In genomic region chr6:54525731-54526130, GRCh38 we compare ENCODE assay signal across 25 cellular contexts.
DNase-seq lines count a peak whose midpoint lies in the region; FAIRE-seq and TF ChIP-seq lines count a peak whose summit lies in the region.
"Had no signal": no experiment of that assay in that cellular context is flagged by ENCODE, and none has a peak within 500 bp of the region (broad histone marks: within the 10 kb centered on the region; RNA-seq: fewer than 3 reads in every experiment).

No MANE protein-coding gene starts in this region.

- no peak overlapping the region for H3K27ac ChIP-seq in endothelial cell of umbilical vein (ENCODE audit: insufficient read depth, low read depth, low read length)
- H3K27ac ChIP-seq in effector memory CD4-positive, alpha-beta T cell (ENCODE audit: insufficient read depth, low read length, poor library complexity, severe bottlenecking) = no peak overlapping the region
- H3K27ac ChIP-seq in OCI-LY7 (ENCODE audit: low read depth, low read length, poor library complexity, severe bottlenecking) = no peak overlapping the region
- H3K27ac ChIP-seq: gastroesophageal sphincter, HL-60, left lung, neural progenitor cell, SJSA1, tibial artery had no signal

- H3K4me3 ChIP-seq in MG63 (no peak overlapping the region), endothelial cell of umbilical vein (replicated peaks in 1 of 3; ENCODE audit: insufficient read depth in 1 of 3, low read depth in 1 of 3, low read length in 3 of 3) (no peak overlapping the region), OCI-LY7 (ENCODE audit: low read depth, low read length, poor library complexity, severe bottlenecking) (no peak overlapping the region)
- H3K4me3 ChIP-seq in effector memory CD4-positive, alpha-beta T cell (ENCODE audit: insufficient read depth, low read depth, low read length, poor library complexity, severe bottlenecking) = no peak overlapping the region
- H3K4me3 ChIP-seq: gastroesophageal sphincter, left lung, neural progenitor cell, SJSA1, tibial artery had no signal

- no peaks in the 10 kb centered on the region for H3K4me1 Mint-ChIP-seq in activated naive CD4-positive, alpha-beta T cell treated with anti-CD3 and anti-CD28 coated beads for 36 hours (ENCODE audit: low read depth)
- H3K4me1 Mint-ChIP-seq: CD8-positive, alpha-beta memory T cell; neural progenitor cell had no signal

- H4K20me1 ChIP-seq in endothelial cell of umbilical vein (replicated peaks; ENCODE audit: control insufficient read depth, extremely low read depth, insufficient read depth, low read length) = no peaks in the 10 kb centered on the region
- no peaks in the 10 kb centered on the region for H4K20me1 ChIP-seq in OCI-LY7 (ENCODE audit: insufficient read depth, low read length)

- peak; percentile 24 for FAIRE-seq in endothelial cell of umbilical vein (lab: Jason Lieb, UNC)

- H2AFZ ChIP-seq in endothelial cell of umbilical vein (ENCODE audit: low read depth, low read length) = no peak overlapping the region
- H2AFZ ChIP-seq in OCI-LY7 (ENCODE audit: low read length) = no peak overlapping the region
- H2AFZ ChIP-seq: neural progenitor cell had no signal

- no peaks in the 10 kb centered on the region for H3K79me2 ChIP-seq in endothelial cell of umbilical vein (ENCODE audit: control insufficient read depth, insufficient read depth, low read length)
- no peaks in the 10 kb centered on the region for H3K79me2 ChIP-seq in OCI-LY7 (ENCODE audit: insufficient read depth, low read depth, low read length)

- POLR2A ChIA-PET in endothelial cell of umbilical vein (lab: Charles Lee) = no interaction called here
- POLR2A ChIA-PET in OCI-LY7 (lab: Charles Lee) = no interaction called here

- BruUV-seq in endothelial cell of umbilical vein (replicated peaks; lab: Mats Ljungman, UMichigan) (no TSS peak), OCI-LY7 (replicated peaks; lab: Mats Ljungman, UMichigan) (no TSS peak)

- DNase-seq in EL (peak; percentile 70), MG63 (peak; percentile 0), endothelial cell of umbilical vein (ENCODE audit: low read depth, low spot score) (no peak), kidney tubule cell (ENCODE audit: low spot score) (peak; percentile 23), OCI-LY7 (ENCODE audit: low spot score) (no peak)
- no peak for DNase-seq in effector memory CD4-positive, alpha-beta T cell
- DNase-seq in activated naive CD4-positive, alpha-beta T cell treated with anti-CD3 and anti-CD28 coated beads for 36 hours = no peak
- DNase-seq in activated naive CD4-positive, alpha-beta T cell (lab: John Stamatoyannopoulos, UW) = no peak
- DNase-seq: CD8-positive, alpha-beta memory T cell; cerebellar nuclear complex; DMS79; effector CD8-positive, alpha-beta T cell; GOT3; KBM-7; left lung; NCI-H1092; NCI-H2107; NCI-H526 treated with DMSO at 0.1 percent for 48 hours; stimulated activated CD4-positive, alpha-beta T cell treated with anti-CD3 and anti-CD28 coated beads, Interleukin-12 subunit alpha, Interleukin-12 subunit beta, amount 100 ng/mL, for 4 hours; tibial artery had no signal

- no peaks in the 10 kb centered on the region for H3K36me3 ChIP-seq in MG63
- H3K36me3 ChIP-seq in endothelial cell of umbilical vein (ENCODE audit: control insufficient read depth in 2 of 2, extremely low read depth in 1 of 2, insufficient read depth in 2 of 2, low read length in 2 of 2) = no peaks in the 10 kb centered on the region
- H3K36me3 ChIP-seq in effector memory CD4-positive, alpha-beta T cell (ENCODE audit: control insufficient read depth, insufficient read depth, low read length) = no peaks in the 10 kb centered on the region
- no peaks in the 10 kb centered on the region for H3K36me3 ChIP-seq in OCI-LY7 (ENCODE audit: insufficient read depth, low read length)
- H3K36me3 ChIP-seq: gastroesophageal sphincter, left lung, neural progenitor cell, SJSA1, tibial artery had no signal

- peaks cover 8% of the 10 kb centered on the region for H3K9me3 Mint-ChIP-seq in activated naive CD4-positive, alpha-beta T cell treated with anti-CD3 and anti-CD28 coated beads for 36 hours

- CTCF ChIA-PET in endothelial cell of umbilical vein (lab: Charles Lee) = no interaction called here
- CTCF ChIA-PET in OCI-LY7 (lab: Charles Lee; ENCODE audit: unreplicated experiment) = no interaction called here
- CTCF ChIA-PET in activated naive CD4-positive, alpha-beta T cell treated with anti-CD3 and anti-CD28 coated beads for 36 hours (lab: Charles Lee) = no interaction called here

- H3K27ac Mint-ChIP-seq in activated naive CD4-positive, alpha-beta T cell treated with anti-CD3 and anti-CD28 coated beads for 36 hours = no peak overlapping the region
- H3K27ac Mint-ChIP-seq: activated T-helper 2 cell treated with anti-CD3 and anti-CD28 coated beads, Interferon-gamma antibody, Interleukin-2, Interleukin-4, amounts not matched to agents 10 μg/mL and 5 μg/mL and 100 μg/mL, durations not matched to agents 14 hours and 24 hours and 36 hours; CD8-positive, alpha-beta memory T cell; neural progenitor cell had no signal

- dilution Hi-C loops in endothelial cell of umbilical vein (cut with MboI; ENCODE audit: extremely low pct_ligation_motif_present, low sequenced_read_pairs) = no loop called here

- TF ChIP-seq CTCF in endothelial cell of umbilical vein (IDR thresholded peaks at IDR 0.05; ENCODE audit: extremely low read depth in 1 of 2, insufficient read depth in 1 of 2, low read depth in 1 of 2, low read length in 2 of 2) (no peak), OCI-LY7 (conservative IDR thresholded peaks at IDR 0.05; ENCODE audit: low read length) (no peak)

- H3K9ac ChIP-seq in endothelial cell of umbilical vein (replicated peaks; ENCODE audit: extremely low read depth, insufficient read depth, low read length) = no peak overlapping the region
- H3K9ac ChIP-seq: neural progenitor cell had no signal

- no peaks in the 10 kb centered on the region for H3K9me1 ChIP-seq in endothelial cell of umbilical vein (replicated peaks; ENCODE audit: control insufficient read depth, extremely low read depth, insufficient read depth, low read length)

- H3K9me2 ChIP-seq in OCI-LY7 (ENCODE audit: insufficient read depth, low read length) = no peaks in the 10 kb centered on the region

- H3K36me3 Mint-ChIP-seq in activated naive CD4-positive, alpha-beta T cell treated with anti-CD3 and anti-CD28 coated beads for 36 hours (ENCODE audit: low read depth) = no peaks in the 10 kb centered on the region
- H3K36me3 Mint-ChIP-seq: CD8-positive, alpha-beta memory T cell had no signal

- no peak for TF ChIP-seq POLR2A in endothelial cell of umbilical vein (IDR thresholded peaks at IDR 0.05; ENCODE audit: low read depth, low read length)

- no peaks in the 10 kb centered on the region for H3K27me3 ChIP-seq in MG63
- no peaks in the 10 kb centered on the region for H3K27me3 ChIP-seq in endothelial cell of umbilical vein (ENCODE audit: control insufficient read depth in 2 of 2, insufficient read depth in 2 of 2, low read length in 2 of 2)
- H3K27me3 ChIP-seq in effector memory CD4-positive, alpha-beta T cell (replicated peaks; ENCODE audit: control insufficient read depth, insufficient read depth, low read length, poor library complexity, severe bottlenecking) = no peaks in the 10 kb centered on the region
- H3K27me3 ChIP-seq: gastroesophageal sphincter, left lung, neural progenitor cell, SJSA1, tibial artery had no signal

- intact Hi-C loops in endothelial cell of umbilical vein (cut with micrococcal nuclease) = no loop called here
- intact Hi-C loops in OCI-LY7 (cut with micrococcal nuclease; ENCODE audit: unreplicated experiment) = no loop called here
- intact Hi-C loops in activated naive CD4-positive, alpha-beta T cell treated with anti-CD3 and anti-CD28 coated beads for 36 hours (cut with micrococcal nuclease) = no loop called here

- H3K4me3 Mint-ChIP-seq in activated naive CD4-positive, alpha-beta T cell treated with anti-CD3 and anti-CD28 coated beads for 36 hours = no peak overlapping the region
- H3K4me3 Mint-ChIP-seq: CD8-positive, alpha-beta memory T cell; neural progenitor cell had no signal

- no peaks in the 10 kb centered on the region for H3K27me3 Mint-ChIP-seq in activated naive CD4-positive, alpha-beta T cell treated with anti-CD3 and anti-CD28 coated beads for 36 hours (ENCODE audit: low read depth)
- H3K27me3 Mint-ChIP-seq: CD8-positive, alpha-beta memory T cell had no signal

- 0 out of 2 replicates have a peak, but pooled peaks cover 3% of the 10 kb centered on the region for H3K9me3 ChIP-seq in MG63
- no peaks in the 10 kb centered on the region for H3K9me3 ChIP-seq in endothelial cell of umbilical vein (replicated peaks; ENCODE audit: control insufficient read depth, insufficient read depth, low read length)
- H3K9me3 ChIP-seq in effector memory CD4-positive, alpha-beta T cell (ENCODE audit: control insufficient read depth, low read length) = no peaks in the 10 kb centered on the region
- no peaks in the 10 kb centered on the region for H3K9me3 ChIP-seq in OCI-LY7 (ENCODE audit: low read length)
- H3K9me3 ChIP-seq: SJSA1 had no signal

- H3K4me2 ChIP-seq in endothelial cell of umbilical vein (ENCODE audit: insufficient read depth, low read length) = no peak overlapping the region
- H3K4me2 ChIP-seq in OCI-LY7 (ENCODE audit: low read length) = no peak overlapping the region
- H3K4me2 ChIP-seq: neural progenitor cell had no signal

- H3K4me1 ChIP-seq in endothelial cell of umbilical vein (ENCODE audit: control insufficient read depth, extremely low read depth, insufficient read depth, low read length) = no peaks in the 10 kb centered on the region
- no peaks in the 10 kb centered on the region for H3K4me1 ChIP-seq in effector memory CD4-positive, alpha-beta T cell (ENCODE audit: control insufficient read depth, insufficient read depth, low read length, poor library complexity, severe bottlenecking)
- H3K4me1 ChIP-seq in OCI-LY7 (ENCODE audit: insufficient read depth, low read length, poor library complexity, severe bottlenecking) = no peaks in the 10 kb centered on the region
- H3K4me1 ChIP-seq: gastroesophageal sphincter, left lung, neural progenitor cell, SJSA1, tibial artery had no signal

TF ChIP-seq in endothelial cell of umbilical vein, 7 proteins besides CTCF, POLR2A, EP300 and RAD21:
- TF ChIP-seq EZH2 (IDR thresholded peaks at IDR 0.05; ENCODE audit: borderline replicate concordance, low read depth, low read length, severe bottlenecking) (no peak), GATA2 (IDR thresholded peaks at IDR 0.05; ENCODE audit: insufficient read depth, insufficient read length, low read depth, low read length) (no peak), MAX (IDR thresholded peaks at IDR 0.05; ENCODE audit: insufficient read depth, insufficient read length) (no peak), FOS (IDR thresholded peaks at IDR 0.05; ENCODE audit: borderline replicate concordance, insufficient read depth, low read length) (no peak)

Comparison
In these comparisons a context has a peak if more than half of its experiments do, and no peak if none do; other contexts are left out.
1. DNase-seq: peak in EL (single experiment), MG63 (single experiment) and kidney tubule cell (single experiment); none in endothelial cell of umbilical vein (single experiment), effector memory CD4-positive, alpha-beta T cell (0 of 3), OCI-LY7 (single experiment), activated naive CD4-positive, alpha-beta T cell treated with anti-CD3 and anti-CD28 coated beads for 36 hours (single experiment) and activated naive CD4-positive, alpha-beta T cell (0 of 4).